Comparison of ENCODE assay signal across 2 cellular contexts in the genomic region with DNA sequence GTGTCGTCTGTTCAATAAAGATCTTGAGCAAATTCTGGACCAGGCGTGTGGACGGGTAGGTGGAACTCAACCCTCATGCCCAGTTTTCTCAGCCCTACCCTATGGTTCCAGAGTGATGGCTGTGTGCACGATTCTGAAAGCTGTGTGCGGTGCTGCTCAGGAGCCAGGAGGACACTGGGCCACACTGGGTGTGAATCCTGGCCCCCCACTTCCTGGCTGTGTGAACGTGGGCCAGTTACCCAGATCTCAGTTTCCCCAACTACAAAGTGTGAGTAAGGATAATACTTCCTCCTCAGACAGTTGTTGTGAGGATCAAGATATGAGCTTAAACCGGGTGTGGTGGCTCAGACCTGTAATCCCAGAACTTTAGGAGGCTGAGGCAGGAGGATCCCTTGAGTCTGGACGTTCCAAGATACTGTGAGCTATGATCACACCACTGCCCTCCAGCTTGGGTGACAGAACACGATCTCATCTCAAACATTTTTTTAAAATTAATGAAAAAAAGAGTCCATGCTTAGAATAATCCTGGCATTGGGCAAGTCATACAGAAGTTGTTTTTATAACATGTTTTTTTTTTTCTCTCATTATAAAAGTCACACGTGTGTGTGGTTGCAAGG.
TF ChIP-seq lines count a peak whose summit lies in the region.

No MANE protein-coding gene starts in this region.

TF ChIP-seq in A549, 52 proteins besides CTCF, POLR2A, EP300 and RAD21 (continues in another document):
- TF ChIP-seq CHD2 (IDR thresholded peaks at IDR 0.05; ENCODE audit: low read length, partially characterized antibody) = no peak
- TF ChIP-seq EHF (CRISPR knock-in tag; IDR thresholded peaks at IDR 0.05) = peak; percentile 89
- TF ChIP-seq FOSL2 (IDR thresholded peaks at IDR 0.05) = no peak
- 0 out of 2 replicates have a peak, but pooled peaks have one; percentile 12 for TF ChIP-seq FOSL2 (CRISPR knock-in tag; IDR thresholded peaks at IDR 0.05)
- no peak for TF ChIP-seq NFE2L2 (conservative IDR thresholded peaks at IDR 0.05; ENCODE audit: low read length)
- no peak for TF ChIP-seq GATA3 (IDR thresholded peaks at IDR 0.05; ENCODE audit: borderline replicate concordance)
- TF ChIP-seq RCOR1 (IDR thresholded peaks at IDR 0.05; ENCODE audit: low read depth, low read length) = no peak
- no peak for TF ChIP-seq MYC (IDR thresholded peaks at IDR 0.05; ENCODE audit: borderline replicate concordance, low read length)
- TF ChIP-seq HDAC2 (IDR thresholded peaks at IDR 0.05) = no peak
- TF ChIP-seq RARB (CRISPR knock-in tag; IDR thresholded peaks at IDR 0.05) = 0 out of 2 replicates have a peak, but pooled peaks have one; percentile 15
- TF ChIP-seq, protein P1, sequence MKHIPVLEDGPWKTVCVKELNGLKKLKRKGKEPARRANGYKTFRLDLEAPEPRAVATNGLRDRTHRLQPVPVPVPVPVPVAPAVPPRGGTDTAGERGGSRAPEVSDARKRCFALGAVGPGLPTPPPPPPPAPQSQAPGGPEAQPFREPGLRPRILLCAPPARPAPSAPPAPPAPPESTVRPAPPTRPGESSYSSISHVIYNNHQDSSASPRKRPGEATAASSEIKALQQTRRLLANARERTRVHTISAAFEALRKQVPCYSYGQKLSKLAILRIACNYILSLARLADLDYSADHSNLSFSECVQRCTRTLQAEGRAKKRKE (CRISPR knock-in tag; IDR thresholded peaks at IDR 0.05; ENCODE audit: low read depth) = no peak
- no peak for TF ChIP-seq TFCP2L1 (CRISPR knock-in tag; IDR thresholded peaks at IDR 0.05)
- TF ChIP-seq ESRRA (IDR thresholded peaks at IDR 0.05; ENCODE audit: borderline replicate concordance, low read length) = no peak
- TF ChIP-seq, protein P2, sequence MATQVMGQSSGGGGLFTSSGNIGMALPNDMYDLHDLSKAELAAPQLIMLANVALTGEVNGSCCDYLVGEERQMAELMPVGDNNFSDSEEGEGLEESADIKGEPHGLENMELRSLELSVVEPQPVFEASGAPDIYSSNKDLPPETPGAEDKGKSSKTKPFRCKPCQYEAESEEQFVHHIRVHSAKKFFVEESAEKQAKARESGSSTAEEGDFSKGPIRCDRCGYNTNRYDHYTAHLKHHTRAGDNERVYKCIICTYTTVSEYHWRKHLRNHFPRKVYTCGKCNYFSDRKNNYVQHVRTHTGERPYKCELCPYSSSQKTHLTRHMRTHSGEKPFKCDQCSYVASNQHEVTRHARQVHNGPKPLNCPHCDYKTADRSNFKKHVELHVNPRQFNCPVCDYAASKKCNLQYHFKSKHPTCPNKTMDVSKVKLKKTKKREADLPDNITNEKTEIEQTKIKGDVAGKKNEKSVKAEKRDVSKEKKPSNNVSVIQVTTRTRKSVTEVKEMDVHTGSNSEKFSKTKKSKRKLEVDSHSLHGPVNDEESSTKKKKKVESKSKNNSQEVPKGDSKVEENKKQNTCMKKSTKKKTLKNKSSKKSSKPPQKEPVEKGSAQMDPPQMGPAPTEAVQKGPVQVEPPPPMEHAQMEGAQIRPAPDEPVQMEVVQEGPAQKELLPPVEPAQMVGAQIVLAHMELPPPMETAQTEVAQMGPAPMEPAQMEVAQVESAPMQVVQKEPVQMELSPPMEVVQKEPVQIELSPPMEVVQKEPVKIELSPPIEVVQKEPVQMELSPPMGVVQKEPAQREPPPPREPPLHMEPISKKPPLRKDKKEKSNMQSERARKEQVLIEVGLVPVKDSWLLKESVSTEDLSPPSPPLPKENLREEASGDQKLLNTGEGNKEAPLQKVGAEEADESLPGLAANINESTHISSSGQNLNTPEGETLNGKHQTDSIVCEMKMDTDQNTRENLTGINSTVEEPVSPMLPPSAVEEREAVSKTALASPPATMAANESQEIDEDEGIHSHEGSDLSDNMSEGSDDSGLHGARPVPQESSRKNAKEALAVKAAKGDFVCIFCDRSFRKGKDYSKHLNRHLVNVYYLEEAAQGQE (IDR thresholded peaks at IDR 0.05) = no peak
- TF ChIP-seq KDM5A (IDR thresholded peaks at IDR 0.05) = no peak
- peak; percentile 95 for TF ChIP-seq HOXB13 (CRISPR knock-in tag; IDR thresholded peaks at IDR 0.05; ENCODE audit: low read depth)
- TF ChIP-seq FOSB (CRISPR knock-in tag; IDR thresholded peaks at IDR 0.05) = peak; percentile 87; the same call in 1 of the 2 replicates
- TF ChIP-seq, protein P3, sequence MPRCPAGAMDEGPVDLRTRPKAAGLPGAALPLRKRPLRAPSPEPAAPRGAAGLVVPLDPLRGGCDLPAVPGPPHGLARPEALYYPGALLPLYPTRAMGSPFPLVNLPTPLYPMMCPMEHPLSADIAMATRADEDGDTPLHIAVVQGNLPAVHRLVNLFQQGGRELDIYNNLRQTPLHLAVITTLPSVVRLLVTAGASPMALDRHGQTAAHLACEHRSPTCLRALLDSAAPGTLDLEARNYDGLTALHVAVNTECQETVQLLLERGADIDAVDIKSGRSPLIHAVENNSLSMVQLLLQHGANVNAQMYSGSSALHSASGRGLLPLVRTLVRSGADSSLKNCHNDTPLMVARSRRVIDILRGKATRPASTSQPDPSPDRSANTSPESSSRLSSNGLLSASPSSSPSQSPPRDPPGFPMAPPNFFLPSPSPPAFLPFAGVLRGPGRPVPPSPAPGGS (IDR thresholded peaks at IDR 0.05) = no peak
- TF ChIP-seq HEYL (CRISPR knock-in tag; IDR thresholded peaks at IDR 0.05) = peak; percentile 78; the same call in 1 of the 2 replicates
- TF ChIP-seq CBX8 (IDR thresholded peaks at IDR 0.05) = no peak
- peak; percentile 58; the same call in 1 of the 2 replicates for TF ChIP-seq HOXA7 (CRISPR knock-in tag; IDR thresholded peaks at IDR 0.05)
- TF ChIP-seq ZSCAN20 (CRISPR knock-in tag; IDR thresholded peaks at IDR 0.05) = peak; percentile 51; the same call in 1 of the 2 replicates
- TF ChIP-seq HOXB5 (CRISPR knock-in tag; IDR thresholded peaks at IDR 0.05) = peak; percentile 95
- TF ChIP-seq NPAS2 (CRISPR knock-in tag; IDR thresholded peaks at IDR 0.05; ENCODE audit: borderline replicate concordance) = peak; percentile 70; the same call in 1 of the 2 replicates
- no peak; the same call in 1 of the 2 replicates for TF ChIP-seq TP53 (CRISPR knock-in tag; IDR thresholded peaks at IDR 0.05)
- TF ChIP-seq ZFP36 (IDR thresholded peaks at IDR 0.05; ENCODE audit: borderline replicate concordance, partially characterized antibody) = no peak
- TF ChIP-seq, protein P4, sequence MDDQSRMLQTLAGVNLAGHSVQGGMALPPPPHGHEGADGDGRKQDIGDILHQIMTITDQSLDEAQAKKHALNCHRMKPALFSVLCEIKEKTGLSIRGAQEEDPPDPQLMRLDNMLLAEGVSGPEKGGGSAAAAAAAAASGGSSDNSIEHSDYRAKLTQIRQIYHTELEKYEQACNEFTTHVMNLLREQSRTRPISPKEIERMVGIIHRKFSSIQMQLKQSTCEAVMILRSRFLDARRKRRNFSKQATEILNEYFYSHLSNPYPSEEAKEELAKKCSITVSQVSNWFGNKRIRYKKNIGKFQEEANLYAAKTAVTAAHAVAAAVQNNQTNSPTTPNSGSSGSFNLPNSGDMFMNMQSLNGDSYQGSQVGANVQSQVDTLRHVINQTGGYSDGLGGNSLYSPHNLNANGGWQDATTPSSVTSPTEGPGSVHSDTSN (IDR thresholded peaks at IDR 0.05) = no peak
- TF ChIP-seq, protein P5, sequence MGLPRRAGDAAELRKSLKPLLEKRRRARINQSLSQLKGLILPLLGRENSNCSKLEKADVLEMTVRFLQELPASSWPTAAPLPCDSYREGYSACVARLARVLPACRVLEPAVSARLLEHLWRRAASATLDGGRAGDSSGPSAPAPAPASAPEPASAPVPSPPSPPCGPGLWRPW (IDR thresholded peaks at IDR 0.05) = no peak

TF ChIP-seq in K562, 482 proteins besides CTCF, POLR2A, EP300 and RAD21:
- TF ChIP-seq LCOR (CRISPR knock-in tag; IDR thresholded peaks at IDR 0.05) (no peak), ZNF165 (CRISPR knock-in tag; IDR thresholded peaks at IDR 0.05; ENCODE audit: borderline replicate concordance) (no peak), HSF4 (CRISPR knock-in tag; IDR thresholded peaks at IDR 0.05; ENCODE audit: borderline replicate concordance) (no peak), BHLHE40 (IDR thresholded peaks at IDR 0.05; ENCODE audit: low read length) (no peak), ADNP (tag; IDR thresholded peaks at IDR 0.05) (no peak), MAFF (IDR thresholded peaks at IDR 0.05; ENCODE audit: low read length) (no peak), HNRNPLL (IDR thresholded peaks at IDR 0.05; ENCODE audit: low read depth, low read length, poor library complexity, severe bottlenecking) (no peak), BCL6 (CRISPR knock-in tag; IDR thresholded peaks at IDR 0.05) (no peak), ZFP1 (CRISPR knock-in tag; IDR thresholded peaks at IDR 0.05) (no peak)
- TF ChIP-seq, protein P6, sequence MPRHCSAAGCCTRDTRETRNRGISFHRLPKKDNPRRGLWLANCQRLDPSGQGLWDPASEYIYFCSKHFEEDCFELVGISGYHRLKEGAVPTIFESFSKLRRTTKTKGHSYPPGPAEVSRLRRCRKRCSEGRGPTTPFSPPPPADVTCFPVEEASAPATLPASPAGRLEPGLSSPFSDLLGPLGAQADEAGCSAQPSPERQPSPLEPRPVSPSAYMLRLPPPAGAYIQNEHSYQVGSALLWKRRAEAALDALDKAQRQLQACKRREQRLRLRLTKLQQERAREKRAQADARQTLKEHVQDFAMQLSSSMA (CRISPR knock-in tag; IDR thresholded peaks at IDR 0.05) = no peak
- TF ChIP-seq, protein P7, sequence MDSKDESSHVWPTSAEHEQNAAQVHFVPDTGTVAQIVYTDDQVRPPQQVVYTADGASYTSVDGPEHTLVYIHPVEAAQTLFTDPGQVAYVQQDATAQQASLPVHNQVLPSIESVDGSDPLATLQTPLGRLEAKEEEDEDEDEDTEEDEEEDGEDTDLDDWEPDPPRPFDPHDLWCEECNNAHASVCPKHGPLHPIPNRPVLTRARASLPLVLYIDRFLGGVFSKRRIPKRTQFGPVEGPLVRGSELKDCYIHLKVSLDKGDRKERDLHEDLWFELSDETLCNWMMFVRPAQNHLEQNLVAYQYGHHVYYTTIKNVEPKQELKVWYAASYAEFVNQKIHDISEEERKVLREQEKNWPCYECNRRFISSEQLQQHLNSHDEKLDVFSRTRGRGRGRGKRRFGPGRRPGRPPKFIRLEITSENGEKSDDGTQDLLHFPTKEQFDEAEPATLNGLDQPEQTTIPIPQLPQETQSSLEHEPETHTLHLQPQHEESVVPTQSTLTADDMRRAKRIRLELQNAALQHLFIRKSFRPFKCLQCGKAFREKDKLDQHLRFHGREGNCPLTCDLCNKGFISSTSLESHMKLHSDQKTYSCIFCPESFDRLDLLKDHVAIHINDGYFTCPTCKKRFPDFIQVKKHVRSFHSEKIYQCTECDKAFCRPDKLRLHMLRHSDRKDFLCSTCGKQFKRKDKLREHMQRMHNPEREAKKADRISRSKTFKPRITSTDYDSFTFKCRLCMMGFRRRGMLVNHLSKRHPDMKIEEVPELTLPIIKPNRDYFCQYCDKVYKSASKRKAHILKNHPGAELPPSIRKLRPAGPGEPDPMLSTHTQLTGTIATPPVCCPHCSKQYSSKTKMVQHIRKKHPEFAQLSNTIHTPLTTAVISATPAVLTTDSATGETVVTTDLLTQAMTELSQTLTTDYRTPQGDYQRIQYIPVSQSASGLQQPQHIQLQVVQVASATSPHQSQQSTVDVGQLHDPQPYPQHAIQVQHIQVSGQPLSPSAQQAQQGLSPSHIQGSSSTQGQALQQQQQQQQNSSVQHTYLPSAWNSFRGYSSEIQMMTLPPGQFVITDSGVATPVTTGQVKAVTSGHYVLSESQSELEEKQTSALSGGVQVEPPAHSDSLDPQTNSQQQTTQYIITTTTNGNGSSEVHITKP (IDR thresholded peaks at IDR 0.05; ENCODE audit: partially characterized antibody) = no peak
- TF ChIP-seq, protein P8, sequence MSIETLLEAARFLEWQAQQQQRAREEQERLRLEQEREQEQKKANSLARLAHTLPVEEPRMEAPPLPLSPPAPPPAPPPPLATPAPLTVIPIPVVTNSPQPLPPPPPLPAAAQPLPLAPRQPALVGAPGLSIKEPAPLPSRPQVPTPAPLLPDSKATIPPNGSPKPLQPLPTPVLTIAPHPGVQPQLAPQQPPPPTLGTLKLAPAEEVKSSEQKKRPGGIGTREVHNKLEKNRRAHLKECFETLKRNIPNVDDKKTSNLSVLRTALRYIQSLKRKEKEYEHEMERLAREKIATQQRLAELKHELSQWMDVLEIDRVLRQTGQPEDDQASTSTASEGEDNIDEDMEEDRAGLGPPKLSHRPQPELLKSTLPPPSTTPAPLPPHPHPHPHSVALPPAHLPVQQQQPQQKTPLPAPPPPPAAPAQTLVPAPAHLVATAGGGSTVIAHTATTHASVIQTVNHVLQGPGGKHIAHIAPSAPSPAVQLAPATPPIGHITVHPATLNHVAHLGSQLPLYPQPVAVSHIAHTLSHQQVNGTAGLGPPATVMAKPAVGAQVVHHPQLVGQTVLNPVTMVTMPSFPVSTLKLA (conservative IDR thresholded peaks at IDR 0.05) = no peak
- TF ChIP-seq, protein P9, sequence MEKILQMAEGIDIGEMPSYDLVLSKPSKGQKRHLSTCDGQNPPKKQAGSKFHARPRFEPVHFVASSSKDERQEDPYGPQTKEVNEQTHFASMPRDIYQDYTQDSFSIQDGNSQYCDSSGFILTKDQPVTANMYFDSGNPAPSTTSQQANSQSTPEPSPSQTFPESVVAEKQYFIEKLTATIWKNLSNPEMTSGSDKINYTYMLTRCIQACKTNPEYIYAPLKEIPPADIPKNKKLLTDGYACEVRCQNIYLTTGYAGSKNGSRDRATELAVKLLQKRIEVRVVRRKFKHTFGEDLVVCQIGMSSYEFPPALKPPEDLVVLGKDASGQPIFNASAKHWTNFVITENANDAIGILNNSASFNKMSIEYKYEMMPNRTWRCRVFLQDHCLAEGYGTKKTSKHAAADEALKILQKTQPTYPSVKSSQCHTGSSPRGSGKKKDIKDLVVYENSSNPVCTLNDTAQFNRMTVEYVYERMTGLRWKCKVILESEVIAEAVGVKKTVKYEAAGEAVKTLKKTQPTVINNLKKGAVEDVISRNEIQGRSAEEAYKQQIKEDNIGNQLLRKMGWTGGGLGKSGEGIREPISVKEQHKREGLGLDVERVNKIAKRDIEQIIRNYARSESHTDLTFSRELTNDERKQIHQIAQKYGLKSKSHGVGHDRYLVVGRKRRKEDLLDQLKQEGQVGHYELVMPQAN (IDR thresholded peaks at IDR 0.05; ENCODE audit: borderline replicate concordance) = no peak
